9 cellular contexts compared by ENCODE assay signal in genomic region chr12:79978692-79979091, GRCh38.
"Had no signal": no experiment of that assay in that cellular context is flagged by ENCODE, and none has a peak within 500 bp of the region (broad histone marks: within the 10 kb centered on the region; RNA-seq: fewer than 3 reads in every experiment).

No MANE protein-coding gene starts in this region.

- H3K4me3 ChIP-seq: GM23248, GM23338, HAP-1 had no signal

- H3K4me3 Mint-ChIP-seq: GM23338, H9, HFFc6 had no signal

- H3K4me2 ChIP-seq: GM23338 had no signal

- H3K27ac Mint-ChIP-seq: GM23338, H9, HFFc6 had no signal

- DNase-seq: GM23248, GOT3, H7, H9, HCEC 1CT, HFFc6 had no signal

- H3K36me3 ChIP-seq: HAP-1 had no signal

- H3K27ac ChIP-seq: GM23248 had no signal

- H3K9ac ChIP-seq: GM23248 had no signal

- H3K9me3 Mint-ChIP-seq: GM23338, H9, HFFc6 had no signal

- H3K4me1 ChIP-seq: HAP-1 had no signal

- H3K9me3 ChIP-seq: HAP-1 had no signal

- FAIRE-seq: H1 had no signal

- H2AFZ ChIP-seq: GM23248, GM23338 had no signal
